Comparison of ENCODE assay signal across 8 cellular contexts in the genomic region with DNA sequence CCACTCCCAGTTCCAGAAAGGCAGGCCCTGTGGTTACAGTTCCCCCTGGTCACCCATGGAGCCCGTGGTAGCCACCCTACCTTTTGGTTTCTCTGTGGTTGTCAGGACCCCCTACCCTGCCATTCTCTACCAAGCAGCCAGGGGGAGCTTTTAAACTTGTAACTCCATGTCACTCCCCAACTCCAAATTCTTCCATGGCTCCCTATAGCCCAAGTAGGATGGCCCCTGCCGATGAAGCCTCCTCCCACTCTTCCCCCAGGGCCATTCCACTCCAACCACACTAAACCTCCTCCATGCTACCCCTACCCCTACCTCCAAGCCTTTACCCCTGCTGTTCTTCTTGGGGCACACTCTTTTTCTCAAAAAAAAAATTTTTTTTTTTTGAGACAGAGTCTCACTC. TPM values are rescaled to one million over a fixed set of nuclear protein-coding genes. Genes with fewer than 3 reads are reported as not detected.
DNase-seq lines count a peak whose midpoint lies in the region; ATAC-seq and TF ChIP-seq lines count a peak whose summit lies in the region.

No MANE protein-coding gene starts in this region.

- H2BK15ac ChIP-seq in mesendoderm (replicated peaks; ENCODE audit: low read depth): no peak overlapping the region

- TF ChIP-seq CTCF in BE2C (IDR thresholded peaks at IDR 0.05; ENCODE audit: low read depth, low read length) (peak; percentile 65), GM12874 (IDR thresholded peaks at IDR 0.05; ENCODE audit: insufficient read depth, low read depth, low read length) (peak; percentile 69), RWPE2 (IDR thresholded peaks at IDR 0.05; ENCODE audit: poor library complexity, severe bottlenecking) (peak; percentile 46), brain microvascular endothelial cell (IDR thresholded peaks at IDR 0.05; ENCODE audit: low read depth, low read length, missing control alignments) (peak; percentile 67)

- in situ Hi-C loops in brain microvascular endothelial cell (cut with HindIII; ENCODE audit: low pct_ligation_motif_present, low sequenced_read_pairs): no loop called here

- H3K4me2 ChIP-seq in mesendoderm (ENCODE audit: low read length): no peak overlapping the region

- H2BK5ac ChIP-seq in mesendoderm (ENCODE audit: low read length): no peak overlapping the region

- ATAC-seq in RWPE2 (ENCODE audit: low read depth) (no peak), GM21786 (IDR thresholded peaks at IDR 0.05; ENCODE audit: unreplicated experiment) (no peak)

- H3K27me3 ChIP-seq in BE2C (no peaks in the 10 kb centered on the region), RWPE2 (ENCODE audit: insufficient read depth, poor library complexity, severe bottlenecking) (no peaks in the 10 kb centered on the region), brain microvascular endothelial cell (replicated peaks) (no peaks in the 10 kb centered on the region), mesendoderm (ENCODE audit: insufficient read depth, low read length, poor library complexity) (no peaks in the 10 kb centered on the region)

- no peak overlapping the region for H2BK120ac ChIP-seq in mesendoderm (ENCODE audit: low read depth, low read length)

- H3K23ac ChIP-seq in mesendoderm (ENCODE audit: low read length): no peak overlapping the region

- no peak overlapping the region for H4K5ac ChIP-seq in mesendoderm (ENCODE audit: low read length)

- H3K36me3 ChIP-seq in BE2C (no peaks in the 10 kb centered on the region), RWPE2 (ENCODE audit: low read depth) (no peaks in the 10 kb centered on the region), brain microvascular endothelial cell (replicated peaks) (peaks cover 6% of the 10 kb centered on the region), mesendoderm (ENCODE audit: control insufficient read depth, insufficient read depth, low read length) (no peaks in the 10 kb centered on the region)

- H3K9me3 ChIP-seq in BE2C (no peaks in the 10 kb centered on the region), RWPE2 (ENCODE audit: severe bottlenecking) (no peaks in the 10 kb centered on the region)

- no peak overlapping the region for H4K8ac ChIP-seq in mesendoderm (ENCODE audit: low read depth, low read length)

- H3K27ac ChIP-seq in RWPE2 (ENCODE audit: poor library complexity, severe bottlenecking) (no peak overlapping the region), brain microvascular endothelial cell (no peak overlapping the region), mesendoderm (ENCODE audit: low read depth, low read length) (no peak overlapping the region)

- H3K4me3 ChIP-seq in BE2C (ENCODE audit: low read depth, low read length) (no peak overlapping the region), RWPE2 (ENCODE audit: severe bottlenecking) (no peak overlapping the region), brain microvascular endothelial cell (ENCODE audit: low read depth, low read length) (no peak overlapping the region), mesendoderm (ENCODE audit: low read length) (no peak overlapping the region)

- no peak overlapping the region for H3K18ac ChIP-seq in mesendoderm (ENCODE audit: low read length)

- DNase-seq in BE2C (peak; percentile 62), RWPE2 (ENCODE audit: low spot score) (no peak), brain microvascular endothelial cell (peak; percentile 35), mesendoderm (peak; percentile 80), nucleus accumbens (lab: John Stamatoyannopoulos, UW) (no peak), glomerular visceral epithelial cell (ENCODE audit: extremely low spot score) (no peak)

- H3K4me1 ChIP-seq in BE2C (no peaks in the 10 kb centered on the region), RWPE2 (ENCODE audit: insufficient read depth, poor library complexity, severe bottlenecking) (no peaks in the 10 kb centered on the region), mesendoderm (ENCODE audit: control insufficient read depth, low read depth, low read length) (no peaks in the 10 kb centered on the region)

- WGBS in mesendoderm (ENCODE audit: extremely low coverage, insufficient coverage, low lambda C conversion rate): no CpG with 5 or more reads among the region's 2 CpGs

- no peak overlapping the region for H3K56ac ChIP-seq in mesendoderm (ENCODE audit: low read length)

- H3K79me2 ChIP-seq in mesendoderm (ENCODE audit: control insufficient read depth, insufficient read depth, low read length): no peaks in the 10 kb centered on the region

- no peak overlapping the region for H3K4ac ChIP-seq in mesendoderm (ENCODE audit: low read depth, low read length)

- H3K9ac ChIP-seq in mesendoderm (ENCODE audit: low read length): no peak overlapping the region

- no peak overlapping the region for H2AK5ac ChIP-seq in mesendoderm (ENCODE audit: low read length)

- H3K79me1 ChIP-seq in mesendoderm (ENCODE audit: low read length): peaks cover 2% of the 10 kb centered on the region

RNA-seq across cellular contexts. Expression of a gene that starts 2.2 kb away (rescaled TPM):
- 11.0 TPM for polyA plus RNA-seq in BE2C (2012; ENCODE audit: insufficient read depth, insufficient read length, low read depth)
- polyA plus RNA-seq in mesendoderm (2013, experiment 1 of 2): 7.3 TPM
- 7.0 TPM for polyA plus RNA-seq in mesendoderm (2013, experiment 2 of 2)

RNA-seq across cellular contexts. Expression of a gene that starts 23.1 kb away (rescaled TPM):
- 294 TPM for polyA plus RNA-seq in BE2C (2012; ENCODE audit: insufficient read depth, insufficient read length, low read depth)
- 69.8 TPM for polyA plus RNA-seq in mesendoderm (2013, experiment 1 of 2)
- 66.0 TPM for polyA plus RNA-seq in mesendoderm (2013, experiment 2 of 2)

RNA-seq across cellular contexts. Expression of a gene that starts 34.2 kb away (rescaled TPM):
- polyA plus RNA-seq in BE2C (2012; ENCODE audit: insufficient read depth, insufficient read length, low read depth): 151 TPM
- 157 TPM for polyA plus RNA-seq in mesendoderm (2013, experiment 1 of 2)
- polyA plus RNA-seq in mesendoderm (2013, experiment 2 of 2): 163 TPM

RNA-seq across cellular contexts. Expression of a gene that starts 42.0 kb away (rescaled TPM):
- 0.54 TPM for polyA plus RNA-seq in BE2C (2012; ENCODE audit: insufficient read depth, insufficient read length, low read depth)
- 0.88 TPM for polyA plus RNA-seq in mesendoderm (2013, experiment 1 of 2)
- 1.0 TPM for polyA plus RNA-seq in mesendoderm (2013, experiment 2 of 2)

RNA-seq across cellular contexts. Expression of a gene that starts 57.8 kb away (rescaled TPM):
- 1.2 TPM for polyA plus RNA-seq in BE2C (2012; ENCODE audit: insufficient read depth, insufficient read length, low read depth)
- 0.46 TPM for polyA plus RNA-seq in mesendoderm (2013, experiment 1 of 2)
- polyA plus RNA-seq in mesendoderm (2013, experiment 2 of 2): 0.36 TPM

Comparison
In these comparisons a context has a peak if more than half of its experiments do, and no peak if none do; other contexts are left out.
1. DNase-seq: peak in BE2C (single experiment), brain microvascular endothelial cell (single experiment) and mesendoderm (single experiment); none in RWPE2 (single experiment), nucleus accumbens (0 of 56) and glomerular visceral epithelial cell (single experiment).
2. Peak in every context shown above with its lines, with median percentiles within 50 percentile points of each other: CTCF ChIP-seq.